In the genomic region with DNA sequence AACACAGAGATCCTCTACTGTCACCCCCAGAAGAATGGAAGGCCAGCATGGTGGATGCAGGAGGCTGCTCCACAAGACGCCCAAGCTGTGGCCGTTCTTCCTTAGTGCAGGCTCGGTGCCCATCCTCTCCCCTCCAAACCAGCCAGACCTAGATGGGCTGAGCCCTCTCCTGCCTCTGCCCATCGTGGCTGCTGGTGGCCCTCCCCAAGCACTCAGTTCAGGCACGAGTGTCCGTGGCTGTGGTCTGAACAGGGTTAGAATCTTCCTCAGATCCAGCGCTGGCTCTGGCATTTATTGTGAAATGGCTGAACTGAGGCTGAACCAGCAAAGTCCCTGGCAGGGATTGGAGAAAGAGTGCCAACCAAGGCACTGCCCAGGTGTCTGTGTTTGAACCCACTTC, we compare ENCODE assay signal across 26 cellular contexts. TPM values are rescaled to one million over a fixed set of nuclear protein-coding genes. Genes with fewer than 3 reads are reported as not detected.
A peak's percentile ranks its signal among the peaks of the same experiment; 100 is the strongest.
DNase-seq lines count a peak whose midpoint lies in the region; ATAC-seq and TF ChIP-seq lines count a peak whose summit lies in the region.
"Had no signal": no experiment of that assay in that cellular context is flagged by ENCODE, and none has a peak within 500 bp of the region (broad histone marks: within the 10 kb centered on the region; RNA-seq: fewer than 3 reads in every experiment).

No MANE protein-coding gene starts in this region.

- ATAC-seq in stimulated activated effector memory CD8-positive, alpha-beta T cell treated with anti-CD3 and anti-CD28 coated beads, Interleukin-12 subunit alpha, Interleukin-12 subunit beta, amount 100 ng/mL, for 72 hours: peak; percentile 8
- ATAC-seq: stimulated activated naive CD8-positive, alpha-beta T cell treated with anti-CD3 and anti-CD28 coated beads, Interleukin-15, amount 100 ng/mL, for 72 hours had no signal

- H3K4me1 ChIP-seq in mammary epithelial cell (ENCODE audit: insufficient read depth, low read length): no peaks in the 10 kb centered on the region
- H3K4me1 ChIP-seq: esophagus muscularis mucosa had no signal

- WGBS in mammary epithelial cell (ENCODE audit: low coverage, missing lambda C conversion rate): 70% methylated on average over 7 of the region's 7 CpGs

- peaks cover 8% of the 10 kb centered on the region for H3K9me3 Mint-ChIP-seq in neural crest cell
- H3K9me3 Mint-ChIP-seq in stimulated activated effector memory CD8-positive, alpha-beta T cell treated with anti-CD3 and anti-CD28 coated beads, Interleukin-12 subunit alpha, Interleukin-12 subunit beta, amount 100 ng/mL, for 72 hours: no peaks in the 10 kb centered on the region
- H3K9me3 Mint-ChIP-seq: dendritic cell treated with granulocyte-macrophage colony-stimulating factor and Interleukin-4, amounts not matched to agents 40 ng/mL and 50 ng/mL, for 4 days; nephron had no signal

- no peaks in the 10 kb centered on the region for H3K27me3 ChIP-seq in mammary epithelial cell (ENCODE audit: insufficient read depth, low read length)
- H3K27me3 ChIP-seq: esophagus muscularis mucosa had no signal

- dilution Hi-C loops in mammary epithelial cell (cut with HindIII; ENCODE audit: low sequenced_read_pairs): loop anchor here (5.0 kb wide), 1 partner anchor 100 kb away; no protein-coding TSS in a partner anchor

- BruUV-seq in mammary epithelial cell (replicated peaks; lab: Mats Ljungman, UMichigan): no TSS peak

- H3K4me2 ChIP-seq in mammary epithelial cell (ENCODE audit: insufficient read depth, low read depth, low read length): no peak overlapping the region

- no peak overlapping the region for H3K27ac ChIP-seq in mammary epithelial cell (ENCODE audit: insufficient read depth, low read depth, low read length)
- H3K27ac ChIP-seq: esophagus muscularis mucosa, skin epidermis had no signal

- H2AFZ ChIP-seq in mammary epithelial cell (ENCODE audit: low read depth, low read length): no peak overlapping the region

- TF ChIP-seq CTCF in neural crest cell (conservative IDR thresholded peaks at IDR 0.05) (no peak), mammary epithelial cell (conservative IDR thresholded peaks at IDR 0.05 in 1 of 2, IDR thresholded peaks at IDR 0.05 in 1 of 2; ENCODE audit: extremely low read depth in 1 of 2, insufficient read depth in 1 of 2, low read depth in 1 of 2, low read length in 2 of 2) (no peak), foreskin fibroblast (IDR thresholded peaks at IDR 0.05; ENCODE audit: low read depth, low read length) (no peak), GM13977 (IDR thresholded peaks at IDR 0.05; ENCODE audit: extremely low read depth, insufficient read depth, missing control alignments) (no peak)

- intact Hi-C loops in cardiac septum (cut with DNase I): loop anchor here (5.0 kb wide), 1 partner anchor 45 kb away; no protein-coding TSS in a partner anchor
- intact Hi-C loops in mammary epithelial cell (cut with micrococcal nuclease): no loop called here

- H3K27ac Mint-ChIP-seq in neural crest cell (ENCODE audit: unreplicated experiment): peak overlapping the region; percentile 27
- H3K27ac Mint-ChIP-seq in stimulated activated effector memory CD8-positive, alpha-beta T cell treated with anti-CD3 and anti-CD28 coated beads, Interleukin-12 subunit alpha, Interleukin-12 subunit beta, amount 100 ng/mL, for 72 hours: no peak overlapping the region
- H3K27ac Mint-ChIP-seq: activated T-helper 1 cell treated with anti-CD3 and anti-CD28 coated beads, Interleukin-12 subunit alpha, Interleukin-12 subunit beta, Interleukin-2, Interleukin-4 antibody, amounts not matched to agents 30 ng/mL and 10 ng/mL and 1 ng/mL, durations not matched to agents 14 hours and 24 hours and 36 hours; CD4-positive, alpha-beta memory T cell; dendritic cell treated with granulocyte-macrophage colony-stimulating factor and Interleukin-4, amounts not matched to agents 40 ng/mL and 50 ng/mL, for 4 days; nephron; stimulated activated naive CD8-positive, alpha-beta T cell treated with anti-CD3 and anti-CD28 coated beads, Interleukin-15, amount 100 ng/mL, for 72 hours had no signal

- no peak overlapping the region for H3K9ac ChIP-seq in mammary epithelial cell (ENCODE audit: insufficient read depth, low read length)

- H3K4me3 ChIP-seq in mammary epithelial cell (replicated peaks in 1 of 3; ENCODE audit: insufficient read depth in 1 of 3, low read depth in 2 of 3, low read length in 3 of 3) (no peak overlapping the region), foreskin fibroblast (ENCODE audit: low read depth in 1 of 2, low read length in 2 of 2) (no peak overlapping the region)
- H3K4me3 ChIP-seq: esophagus muscularis mucosa, skin epidermis had no signal

- DNase-seq in activated T-cell treated with anti-CD3 and anti-CD28 coated beads, Interleukin-2, amount 50 U/mL, for 1 hour: peak; percentile 4
- DNase-seq in activated T-cell treated with anti-CD3 and anti-CD28 coated beads, Interleukin-2, amount 50 U/mL, for 48 hours: no peak
- DNase-seq in cardiac septum (ENCODE audit: low spot score): peak; percentile 63
- DNase-seq in neural crest cell (ENCODE audit: low read depth, low spot score): no peak
- no peak for DNase-seq in stimulated activated effector memory CD8-positive, alpha-beta T cell treated with anti-CD3 and anti-CD28 coated beads, Interleukin-12 subunit alpha, Interleukin-12 subunit beta, amount 100 ng/mL, for 72 hours (ENCODE audit: low spot score in 2 of 2)
- DNase-seq in mammary epithelial cell: no peak
- no peak for DNase-seq in foreskin fibroblast
- DNase-seq in GM13977 (ENCODE audit: low spot score): no peak
- DNase-seq: activated CD4-positive, alpha-beta T cell treated with anti-CD3 and anti-CD28 coated beads for 4 hours; activated naive CD4-positive, alpha-beta T cell treated with anti-CD3 and anti-CD28 coated beads, Interleukin-2, amount 50 U/mL, for 16 hours; anterior cingulate cortex; EL; foreskin melanocyte; GOT3; IMR-90; NCI-H1092; NCI-H187; NCI-H526; SIG-M5 had no signal

- CTCF ChIA-PET in mammary epithelial cell (lab: Charles Lee; ENCODE audit: low non-redundant PET): no interaction called here

- no peaks in the 10 kb centered on the region for H3K79me2 ChIP-seq in mammary epithelial cell (ENCODE audit: insufficient read depth, low read length)

- no peak overlapping the region for H3K4me3 Mint-ChIP-seq in neural crest cell
- no peak overlapping the region for H3K4me3 Mint-ChIP-seq in stimulated activated effector memory CD8-positive, alpha-beta T cell treated with anti-CD3 and anti-CD28 coated beads, Interleukin-12 subunit alpha, Interleukin-12 subunit beta, amount 100 ng/mL, for 72 hours
- H3K4me3 Mint-ChIP-seq: activated T-helper 1 cell treated with anti-CD3 and anti-CD28 coated beads, Interleukin-12 subunit alpha, Interleukin-12 subunit beta, Interleukin-2, Interleukin-4 antibody, amounts not matched to agents 30 ng/mL and 10 ng/mL and 1 ng/mL, durations not matched to agents 14 hours and 24 hours and 36 hours; CD4-positive, alpha-beta memory T cell; dendritic cell treated with granulocyte-macrophage colony-stimulating factor and Interleukin-4, amounts not matched to agents 40 ng/mL and 50 ng/mL, for 4 days; nephron; stimulated activated naive CD8-positive, alpha-beta T cell treated with anti-CD3 and anti-CD28 coated beads, Interleukin-15, amount 100 ng/mL, for 72 hours had no signal

- no peaks in the 10 kb centered on the region for H3K4me1 Mint-ChIP-seq in neural crest cell
- no peaks in the 10 kb centered on the region for H3K4me1 Mint-ChIP-seq in stimulated activated effector memory CD8-positive, alpha-beta T cell treated with anti-CD3 and anti-CD28 coated beads, Interleukin-12 subunit alpha, Interleukin-12 subunit beta, amount 100 ng/mL, for 72 hours
- H3K4me1 Mint-ChIP-seq: nephron; stimulated activated naive CD8-positive, alpha-beta T cell treated with anti-CD3 and anti-CD28 coated beads, Interleukin-15, amount 100 ng/mL, for 72 hours had no signal

- H3K36me3 ChIP-seq in mammary epithelial cell (ENCODE audit: insufficient read depth, low read length): no peaks in the 10 kb centered on the region

- peaks cover 9% of the 10 kb centered on the region for H3K36me3 Mint-ChIP-seq in neural crest cell (ENCODE audit: low read depth)
- no peaks in the 10 kb centered on the region for H3K36me3 Mint-ChIP-seq in stimulated activated effector memory CD8-positive, alpha-beta T cell treated with anti-CD3 and anti-CD28 coated beads, Interleukin-12 subunit alpha, Interleukin-12 subunit beta, amount 100 ng/mL, for 72 hours

- peaks cover 19% of the 10 kb centered on the region for H3K9me3 ChIP-seq in mammary epithelial cell (replicated peaks; ENCODE audit: insufficient read depth, low read length)

- H3K27me3 Mint-ChIP-seq in neural crest cell (ENCODE audit: low read depth): no peaks in the 10 kb centered on the region
- H3K27me3 Mint-ChIP-seq: CD4-positive, alpha-beta memory T cell; dendritic cell treated with granulocyte-macrophage colony-stimulating factor and Interleukin-4, amounts not matched to agents 40 ng/mL and 50 ng/mL, for 4 days; stimulated activated naive CD8-positive, alpha-beta T cell treated with anti-CD3 and anti-CD28 coated beads, Interleukin-15, amount 100 ng/mL, for 72 hours had no signal

- in situ Hi-C loops in mammary epithelial cell (cut with MboI; ENCODE audit: low sequenced_read_pairs in 2 of 2): no loop called here
- in situ Hi-C loops in GM13977 (cut with MboI; ENCODE audit: low pct_unique_long_range_greater_than_20kb, low sequenced_read_pairs, unreplicated experiment): no loop called here

- no peaks in the 10 kb centered on the region for H4K20me1 ChIP-seq in mammary epithelial cell (ENCODE audit: insufficient read depth, low read length)

RNA-seq across cellular contexts. Expression of a gene that starts 59.5 kb away (rescaled TPM):
- total RNA-seq in cardiac septum (7.3 TPM), neural crest cell (38.4 and 45.3 TPM in 2 replicates), mammary epithelial cell (10 to 100 TPM; 29.8 to 39.6 TPM)
- polyA plus RNA-seq in mammary epithelial cell: 17.3 TPM
- polyA minus RNA-seq in mammary epithelial cell: 34.0 TPM

Comparison
In these comparisons a context has a peak if more than half of its experiments do, and no peak if none do; other contexts are left out.
1. DNase-seq: peak in activated T-cell treated with anti-CD3 and anti-CD28 coated beads, Interleukin-2, amount 50 U/mL, for 1 hour (single experiment) and cardiac septum (single experiment); none in activated T-cell treated with anti-CD3 and anti-CD28 coated beads, Interleukin-2, amount 50 U/mL, for 48 hours (0 of 2), neural crest cell (single experiment), stimulated activated effector memory CD8-positive, alpha-beta T cell treated with anti-CD3 and anti-CD28 coated beads, Interleukin-12 subunit alpha, Interleukin-12 subunit beta, amount 100 ng/mL, for 72 hours (0 of 2), mammary epithelial cell (single experiment), foreskin fibroblast (0 of 2) and GM13977 (single experiment).